ENCODE assay signal across 8 cellular contexts in genomic region chr2:69742170-69742952, GRCh38.
DNase-seq lines count a peak whose midpoint lies in the region; ATAC-seq and TF ChIP-seq lines count a peak whose summit lies in the region.

No MANE protein-coding gene starts in this region.

- H3K4me3 ChIP-seq in AG04449 (ENCODE audit: low read depth, low read length): peak overlapping the region; percentile 74

- no peaks in the 10 kb centered on the region for H3K9me3 Mint-ChIP-seq in activated naive CD8-positive, alpha-beta T cell treated with anti-CD3 and anti-CD28 coated beads, Interleukin-2, amount 50 U/mL, for 24 hours
- no peaks in the 10 kb centered on the region for H3K9me3 Mint-ChIP-seq in stimulated activated naive CD8-positive, alpha-beta T cell treated with anti-CD3 and anti-CD28 coated beads, Interleukin-15, Interleukin-2, amounts not matched to agents 100 ng/mL and 50 ng/mL, for 24 hours

- peaks cover 13% of the 10 kb centered on the region for H3K4me1 Mint-ChIP-seq in activated naive CD8-positive, alpha-beta T cell treated with anti-CD3 and anti-CD28 coated beads, Interleukin-2, amount 50 U/mL, for 24 hours
- peaks cover 15% of the 10 kb centered on the region for H3K4me1 Mint-ChIP-seq in stimulated activated naive CD8-positive, alpha-beta T cell treated with anti-CD3 and anti-CD28 coated beads, Interleukin-15, Interleukin-2, amounts not matched to agents 100 ng/mL and 50 ng/mL, for 24 hours (ENCODE audit: low read depth)

- ATAC-seq in GM19023 (IDR thresholded peaks at IDR 0.05; ENCODE audit: unreplicated experiment) (peak; percentile 36), HG03565 (IDR thresholded peaks at IDR 0.05; ENCODE audit: unreplicated experiment) (peak; percentile 22)
- ATAC-seq in activated naive CD8-positive, alpha-beta T cell treated with anti-CD3 and anti-CD28 coated beads, Interleukin-2, amount 50 U/mL, for 24 hours: peak; percentile 42

- peaks cover 2% of the 10 kb centered on the region for H3K36me3 Mint-ChIP-seq in activated naive CD8-positive, alpha-beta T cell treated with anti-CD3 and anti-CD28 coated beads, Interleukin-2, amount 50 U/mL, for 24 hours (ENCODE audit: low read depth)
- H3K36me3 Mint-ChIP-seq in stimulated activated naive CD8-positive, alpha-beta T cell treated with anti-CD3 and anti-CD28 coated beads, Interleukin-15, Interleukin-2, amounts not matched to agents 100 ng/mL and 50 ng/mL, for 24 hours (ENCODE audit: low read depth): no peaks in the 10 kb centered on the region

- H3K4me3 Mint-ChIP-seq in activated naive CD8-positive, alpha-beta T cell treated with anti-CD3 and anti-CD28 coated beads, Interleukin-2, amount 50 U/mL, for 24 hours: peak overlapping the region; percentile 81
- peak overlapping the region; percentile 94 for H3K4me3 Mint-ChIP-seq in stimulated activated naive CD8-positive, alpha-beta T cell treated with anti-CD3 and anti-CD28 coated beads, Interleukin-15, Interleukin-2, amounts not matched to agents 100 ng/mL and 50 ng/mL, for 24 hours

- DNase-seq in AG04449 (ENCODE audit: low read depth, low spot score) (no peak), iPS-NIHi7 (ENCODE audit: extremely low spot score) (peak; percentile 35), DMS79 (lab: John Stamatoyannopoulos, UW) (no peak), amniotic stem cell (lab: John Stamatoyannopoulos, UW) (no peak)
- no peak for DNase-seq in activated naive CD8-positive, alpha-beta T cell treated with anti-CD3 and anti-CD28 coated beads, Interleukin-2, amount 50 U/mL, for 24 hours

- CTCF ChIA-PET in AG04449 (lab: Yijun Ruan, JAX): interaction anchor here (0.9 to 8.7 kb wide), 8 partner anchors 11 to 75 kb away, joined by 3 to 82 read pairs (median 4); no protein-coding TSS in a partner anchor

- POLR2A ChIA-PET in AG04449 (lab: Yijun Ruan, JAX): interaction anchor here (0.7 to 1.9 kb wide), 11 partner anchors 8 to 172 kb away, joined by 3 to 9 read pairs (median 4); partner anchors contain the start of gene MXD1

- peaks cover 5% of the 10 kb centered on the region for H3K27me3 Mint-ChIP-seq in activated naive CD8-positive, alpha-beta T cell treated with anti-CD3 and anti-CD28 coated beads, Interleukin-2, amount 50 U/mL, for 24 hours
- H3K27me3 Mint-ChIP-seq in stimulated activated naive CD8-positive, alpha-beta T cell treated with anti-CD3 and anti-CD28 coated beads, Interleukin-15, Interleukin-2, amounts not matched to agents 100 ng/mL and 50 ng/mL, for 24 hours: peaks cover 7% of the 10 kb centered on the region

- no peak for TF ChIP-seq CTCF in AG04449 (IDR thresholded peaks at IDR 0.05; ENCODE audit: insufficient read depth, low read length, missing control alignments)

- H3K27ac Mint-ChIP-seq in activated naive CD8-positive, alpha-beta T cell treated with anti-CD3 and anti-CD28 coated beads, Interleukin-2, amount 50 U/mL, for 24 hours: peak overlapping the region; percentile 92
- peak overlapping the region; percentile 87 for H3K27ac Mint-ChIP-seq in stimulated activated naive CD8-positive, alpha-beta T cell treated with anti-CD3 and anti-CD28 coated beads, Interleukin-15, Interleukin-2, amounts not matched to agents 100 ng/mL and 50 ng/mL, for 24 hours
